Comparison of ENCODE assay signal across 24 cellular contexts in the genomic region with DNA sequence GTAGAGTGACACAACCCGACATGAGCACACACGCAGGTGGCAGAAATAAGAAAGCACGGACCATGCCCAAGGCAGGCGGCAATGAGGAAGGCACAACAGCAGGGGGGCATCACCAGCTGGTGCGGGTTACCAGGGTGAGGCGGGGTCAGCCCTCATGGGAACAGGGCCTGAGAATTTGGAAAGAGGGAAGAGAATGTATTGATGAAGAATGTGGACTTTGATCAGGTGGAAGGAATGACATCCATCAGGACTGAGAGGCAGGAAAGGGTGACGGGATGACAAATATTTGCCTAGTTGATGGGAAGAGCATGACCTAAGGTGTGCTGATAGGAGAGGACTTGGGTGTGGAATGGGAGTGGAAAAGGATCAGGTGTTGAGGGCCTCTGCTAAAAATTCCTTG.
"Had no signal": no experiment of that assay in that cellular context is flagged by ENCODE, and none has a peak within 500 bp of the region (broad histone marks: within the 10 kb centered on the region; RNA-seq: fewer than 3 reads in every experiment).

No MANE protein-coding gene starts in this region.

- ATAC-seq: activated CD8-positive, alpha-beta T cell treated with anti-CD3 and anti-CD28 coated beads for 36 hours; activated T-helper 17 cell treated with anti-CD3 and anti-CD28 coated beads, Interleukin-2, amount 50 U/mL, for 72 hours; foreskin keratinocyte had no signal

- H3K4me3 ChIP-seq: colonic mucosa, prostate gland, right atrium auricular region, skin epidermis, uterus had no signal

- FAIRE-seq: TTC549 had no signal

- H3K27ac Mint-ChIP-seq: activated B cell treated with CpG ODN at 0.5 μM for 24 hours; activated CD8-positive, alpha-beta T cell treated with anti-CD3 and anti-CD28 coated beads for 36 hours; activated T-helper 17 cell treated with anti-CD3 and anti-CD28 coated beads, Interleukin-2, amount 50 U/mL, for 72 hours; brain; T-helper 2 cell treated with Interferon-gamma antibody and Interleukin-4, amounts not matched to agents 5 μg/mL and 100 μg/mL, for 36 hours had no signal

- H3K36me3 Mint-ChIP-seq: naive B cell had no signal

- DNase-seq: activated B cell treated with CpG ODN at 0.5 μM for 24 hours; activated CD4-positive, alpha-beta T cell treated with anti-CD3 and anti-CD28 coated beads for 48 hours; activated CD8-positive, alpha-beta T cell treated with anti-CD3 and anti-CD28 coated beads for 36 hours; activated naive CD4-positive, alpha-beta T cell treated with Interleukin-2 at 50 U/mL for 16 hours; activated T-cell treated with anti-CD3 and anti-CD28 coated beads, Interleukin-2, amount 50 U/mL, for 1 hour; central memory CD4-positive, alpha-beta T cell; colonic mucosa; foreskin keratinocyte; hypothalamus; islet precursor cell; mammary epithelial cell; naive B cell; stimulated activated CD4-positive, alpha-beta T cell treated with anti-CD3 and anti-CD28 coated beads, Interleukin-4, amount 100 ng/mL, for 24 hours; stimulated activated naive CD4-positive, alpha-beta T cell; SW 1271; uterus had no signal

- H3K27me3 ChIP-seq: colonic mucosa, foreskin keratinocyte, right atrium auricular region, uterus had no signal

- H3K4me3 Mint-ChIP-seq: activated B cell treated with CpG ODN at 0.5 μM for 24 hours; activated CD8-positive, alpha-beta T cell treated with anti-CD3 and anti-CD28 coated beads for 36 hours; activated T-helper 17 cell treated with anti-CD3 and anti-CD28 coated beads, Interleukin-2, amount 50 U/mL, for 72 hours; brain; naive B cell; neural crest cell; T-helper 2 cell treated with Interferon-gamma antibody and Interleukin-4, amounts not matched to agents 5 μg/mL and 100 μg/mL, for 36 hours had no signal

- H3K4me1 Mint-ChIP-seq: activated B cell treated with CpG ODN at 0.5 μM for 24 hours; activated T-helper 17 cell treated with anti-CD3 and anti-CD28 coated beads, Interleukin-2, amount 50 U/mL, for 72 hours had no signal

- H3K27ac ChIP-seq: colonic mucosa, foreskin keratinocyte, prostate gland, right atrium auricular region, uterus had no signal

- H3K9me3 Mint-ChIP-seq: activated B cell treated with CpG ODN at 0.5 μM for 24 hours; activated CD8-positive, alpha-beta T cell treated with anti-CD3 and anti-CD28 coated beads for 36 hours; activated T-helper 17 cell treated with anti-CD3 and anti-CD28 coated beads, Interleukin-2, amount 50 U/mL, for 72 hours; brain; T-helper 2 cell treated with Interferon-gamma antibody and Interleukin-4, amounts not matched to agents 5 μg/mL and 100 μg/mL, for 36 hours had no signal

- H3K9me3 ChIP-seq: colonic mucosa, prostate gland, right atrium auricular region, uterus had no signal

- H3K4me1 ChIP-seq: colonic mucosa, foreskin keratinocyte, right atrium auricular region, uterus had no signal

- H3K36me3 ChIP-seq: colonic mucosa, prostate gland, right atrium auricular region, uterus had no signal

- H3K27me3 Mint-ChIP-seq: activated B cell treated with CpG ODN at 0.5 μM for 24 hours; activated CD8-positive, alpha-beta T cell treated with anti-CD3 and anti-CD28 coated beads for 36 hours; activated T-helper 17 cell treated with anti-CD3 and anti-CD28 coated beads, Interleukin-2, amount 50 U/mL, for 72 hours; naive B cell had no signal
